ENCODE assay signal across 1 cellular context in genomic region chr19:18379803-18380747, GRCh38.
TF ChIP-seq lines count a peak whose summit lies in the region.

No MANE protein-coding gene starts in this region.

TF ChIP-seq in GM12878, 131 proteins besides CTCF, POLR2A, EP300 and RAD21:
- no peak for TF ChIP-seq NKRF (conservative IDR thresholded peaks at IDR 0.05)
- no peak for TF ChIP-seq IKZF2 (IDR thresholded peaks at IDR 0.05)
- TF ChIP-seq SMC3 (IDR thresholded peaks at IDR 0.05; ENCODE audit: borderline replicate concordance, low read length): no peak
- no peak for TF ChIP-seq HSF1 (IDR thresholded peaks at IDR 0.05; ENCODE audit: low read depth, low read length)
- TF ChIP-seq MLLT1 (IDR thresholded peaks at IDR 0.05): no peak
- TF ChIP-seq SPI1 (IDR thresholded peaks at IDR 0.05; ENCODE audit: borderline replicate concordance, insufficient read depth, low read depth, low read length): no peak
- no peak for TF ChIP-seq TAF1 (IDR thresholded peaks at IDR 0.05; ENCODE audit: borderline replicate concordance, low read depth, low read length)
- no peak for TF ChIP-seq CHD2 (IDR thresholded peaks at IDR 0.05; ENCODE audit: borderline replicate concordance, low read depth, low read length)
- TF ChIP-seq NFYA (IDR thresholded peaks at IDR 0.05; ENCODE audit: borderline replicate concordance, low read depth, low read length): no peak
- no peak for TF ChIP-seq RELA (IDR thresholded peaks at IDR 0.05; ENCODE audit: borderline replicate concordance, partially characterized antibody)
- no peak for TF ChIP-seq CBX3 (IDR thresholded peaks at IDR 0.05; ENCODE audit: borderline replicate concordance, low read depth)
- no peak for TF ChIP-seq POLR2AphosphoS5 (IDR thresholded peaks at IDR 0.05; ENCODE audit: low read length)
- no peak for TF ChIP-seq JUND (IDR thresholded peaks at IDR 0.05; ENCODE audit: low read depth, low read length)
- TF ChIP-seq TARDBP (IDR thresholded peaks at IDR 0.05; ENCODE audit: borderline replicate concordance): no peak
- no peak for TF ChIP-seq NR2C1 (IDR thresholded peaks at IDR 0.05)
- no peak for TF ChIP-seq HDGF (IDR thresholded peaks at IDR 0.05)
- TF ChIP-seq ATF7 (IDR thresholded peaks at IDR 0.05; ENCODE audit: low read depth): no peak
TF ChIP-seq in GM12878: peak in this region for 0.
